Comparison of ENCODE assay signal across 2 cellular contexts in the genomic region with DNA sequence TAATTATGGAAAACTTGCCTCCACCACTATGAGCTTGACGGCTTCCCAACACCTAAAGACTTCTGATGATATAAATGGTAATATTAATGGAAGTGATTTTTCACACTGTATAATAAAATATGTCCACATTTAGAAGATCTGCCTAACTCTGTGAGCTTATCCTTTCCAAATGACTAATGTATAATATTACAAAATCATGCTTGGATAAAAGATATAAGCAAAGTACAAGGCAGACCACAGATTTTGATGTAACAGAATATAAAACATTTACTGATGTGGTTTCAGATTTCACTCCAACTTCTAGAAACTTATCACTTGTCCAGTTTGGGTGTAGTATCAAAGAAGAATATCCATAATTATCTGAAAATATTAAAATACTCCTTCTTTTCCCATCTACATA.
TF ChIP-seq lines count a peak whose summit lies in the region.

No MANE protein-coding gene starts in this region.

TF ChIP-seq in SK-N-SH, 30 proteins besides CTCF, POLR2A, EP300 and RAD21:
- TF ChIP-seq MEF2A (IDR thresholded peaks at IDR 0.05; ENCODE audit: borderline replicate concordance, low read depth), result no peak
- no peak for TF ChIP-seq CHD2 (IDR thresholded peaks at IDR 0.05; ENCODE audit: low read length, partially characterized antibody)
- TF ChIP-seq, protein P1, sequence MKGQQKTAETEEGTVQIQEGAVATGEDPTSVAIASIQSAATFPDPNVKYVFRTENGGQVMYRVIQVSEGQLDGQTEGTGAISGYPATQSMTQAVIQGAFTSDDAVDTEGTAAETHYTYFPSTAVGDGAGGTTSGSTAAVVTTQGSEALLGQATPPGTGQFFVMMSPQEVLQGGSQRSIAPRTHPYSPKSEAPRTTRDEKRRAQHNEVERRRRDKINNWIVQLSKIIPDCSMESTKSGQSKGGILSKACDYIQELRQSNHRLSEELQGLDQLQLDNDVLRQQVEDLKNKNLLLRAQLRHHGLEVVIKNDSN (IDR thresholded peaks at IDR 0.05; ENCODE audit: borderline replicate concordance, low read depth), result no peak
- no peak for TF ChIP-seq SIN3A (IDR thresholded peaks at IDR 0.05; ENCODE audit: borderline replicate concordance, low read depth, low read length)
- TF ChIP-seq MXI1 (IDR thresholded peaks at IDR 0.05; ENCODE audit: low read depth, low read length), result no peak
- TF ChIP-seq TEAD4 (IDR thresholded peaks at IDR 0.05; ENCODE audit: borderline replicate concordance, insufficient read depth), result no peak
- TF ChIP-seq TAF1 (IDR thresholded peaks at IDR 0.05; ENCODE audit: borderline replicate concordance, low read depth, low read length), result no peak
- TF ChIP-seq, protein P2, sequence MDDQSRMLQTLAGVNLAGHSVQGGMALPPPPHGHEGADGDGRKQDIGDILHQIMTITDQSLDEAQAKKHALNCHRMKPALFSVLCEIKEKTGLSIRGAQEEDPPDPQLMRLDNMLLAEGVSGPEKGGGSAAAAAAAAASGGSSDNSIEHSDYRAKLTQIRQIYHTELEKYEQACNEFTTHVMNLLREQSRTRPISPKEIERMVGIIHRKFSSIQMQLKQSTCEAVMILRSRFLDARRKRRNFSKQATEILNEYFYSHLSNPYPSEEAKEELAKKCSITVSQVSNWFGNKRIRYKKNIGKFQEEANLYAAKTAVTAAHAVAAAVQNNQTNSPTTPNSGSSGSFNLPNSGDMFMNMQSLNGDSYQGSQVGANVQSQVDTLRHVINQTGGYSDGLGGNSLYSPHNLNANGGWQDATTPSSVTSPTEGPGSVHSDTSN (IDR thresholded peaks at IDR 0.05), result no peak
- no peak for TF ChIP-seq EZH2phosphoT487 (IDR thresholded peaks at IDR 0.05; ENCODE audit: borderline replicate concordance, low read depth)
- TF ChIP-seq, protein P3, sequence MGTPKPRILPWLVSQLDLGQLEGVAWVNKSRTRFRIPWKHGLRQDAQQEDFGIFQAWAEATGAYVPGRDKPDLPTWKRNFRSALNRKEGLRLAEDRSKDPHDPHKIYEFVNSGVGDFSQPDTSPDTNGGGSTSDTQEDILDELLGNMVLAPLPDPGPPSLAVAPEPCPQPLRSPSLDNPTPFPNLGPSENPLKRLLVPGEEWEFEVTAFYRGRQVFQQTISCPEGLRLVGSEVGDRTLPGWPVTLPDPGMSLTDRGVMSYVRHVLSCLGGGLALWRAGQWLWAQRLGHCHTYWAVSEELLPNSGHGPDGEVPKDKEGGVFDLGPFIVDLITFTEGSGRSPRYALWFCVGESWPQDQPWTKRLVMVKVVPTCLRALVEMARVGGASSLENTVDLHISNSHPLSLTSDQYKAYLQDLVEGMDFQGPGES (IDR thresholded peaks at IDR 0.05; ENCODE audit: low read depth, low read length), result no peak
- TF ChIP-seq FOSL2 (IDR thresholded peaks at IDR 0.05; ENCODE audit: borderline replicate concordance, low read depth), result no peak
- TF ChIP-seq NFIC (IDR thresholded peaks at IDR 0.05; ENCODE audit: borderline replicate concordance), result no peak
- TF ChIP-seq, protein P4, sequence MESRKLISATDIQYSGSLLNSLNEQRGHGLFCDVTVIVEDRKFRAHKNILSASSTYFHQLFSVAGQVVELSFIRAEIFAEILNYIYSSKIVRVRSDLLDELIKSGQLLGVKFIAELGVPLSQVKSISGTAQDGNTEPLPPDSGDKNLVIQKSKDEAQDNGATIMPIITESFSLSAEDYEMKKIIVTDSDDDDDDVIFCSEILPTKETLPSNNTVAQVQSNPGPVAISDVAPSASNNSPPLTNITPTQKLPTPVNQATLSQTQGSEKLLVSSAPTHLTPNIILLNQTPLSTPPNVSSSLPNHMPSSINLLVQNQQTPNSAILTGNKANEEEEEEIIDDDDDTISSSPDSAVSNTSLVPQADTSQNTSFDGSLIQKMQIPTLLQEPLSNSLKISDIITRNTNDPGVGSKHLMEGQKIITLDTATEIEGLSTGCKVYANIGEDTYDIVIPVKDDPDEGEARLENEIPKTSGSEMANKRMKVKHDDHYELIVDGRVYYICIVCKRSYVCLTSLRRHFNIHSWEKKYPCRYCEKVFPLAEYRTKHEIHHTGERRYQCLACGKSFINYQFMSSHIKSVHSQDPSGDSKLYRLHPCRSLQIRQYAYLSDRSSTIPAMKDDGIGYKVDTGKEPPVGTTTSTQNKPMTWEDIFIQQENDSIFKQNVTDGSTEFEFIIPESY (IDR thresholded peaks at IDR 0.05; ENCODE audit: borderline replicate concordance, low read depth), result no peak
- TF ChIP-seq POLR2AphosphoS5 (IDR thresholded peaks at IDR 0.05; ENCODE audit: low read depth, low read length), result no peak
- no peak for TF ChIP-seq ELF1 (IDR thresholded peaks at IDR 0.05)
- TF ChIP-seq FOXJ3 (CRISPR knock-in tag; IDR thresholded peaks at IDR 0.05), result no peak

TF ChIP-seq in SK-N-SH treated with all-trans-retinoic acid at 6 μM for 48 hours, 23 proteins besides CTCF, POLR2A, EP300 and RAD21:
- TF ChIP-seq RARB (CRISPR knock-in tag; IDR thresholded peaks at IDR 0.05) (no peak), PPARA (CRISPR knock-in tag; IDR thresholded peaks at IDR 0.05; ENCODE audit: borderline replicate concordance) (no peak), CSDC2 (CRISPR knock-in tag; IDR thresholded peaks at IDR 0.05) (no peak), ZC3H10 (CRISPR knock-in tag; IDR thresholded peaks at IDR 0.05) (no peak), TOX (CRISPR knock-in tag; IDR thresholded peaks at IDR 0.05; ENCODE audit: borderline replicate concordance) (no peak), ISL1 (CRISPR knock-in tag; IDR thresholded peaks at IDR 0.05) (no peak), ZNF565 (CRISPR knock-in tag; conservative IDR thresholded peaks at IDR 0.05; ENCODE audit: low read depth) (no peak), TCF4 (CRISPR knock-in tag; IDR thresholded peaks at IDR 0.05; ENCODE audit: borderline replicate concordance) (no peak), ARNTL (CRISPR knock-in tag; IDR thresholded peaks at IDR 0.05; ENCODE audit: borderline replicate concordance, low read depth) (no peak), ZFP30 (CRISPR knock-in tag; IDR thresholded peaks at IDR 0.05) (no peak), ZFP3 (CRISPR knock-in tag; IDR thresholded peaks at IDR 0.05) (no peak), GLIS3 (CRISPR knock-in tag; IDR thresholded peaks at IDR 0.05) (no peak), OSR1 (CRISPR knock-in tag; IDR thresholded peaks at IDR 0.05) (no peak)
- TF ChIP-seq, protein P5, sequence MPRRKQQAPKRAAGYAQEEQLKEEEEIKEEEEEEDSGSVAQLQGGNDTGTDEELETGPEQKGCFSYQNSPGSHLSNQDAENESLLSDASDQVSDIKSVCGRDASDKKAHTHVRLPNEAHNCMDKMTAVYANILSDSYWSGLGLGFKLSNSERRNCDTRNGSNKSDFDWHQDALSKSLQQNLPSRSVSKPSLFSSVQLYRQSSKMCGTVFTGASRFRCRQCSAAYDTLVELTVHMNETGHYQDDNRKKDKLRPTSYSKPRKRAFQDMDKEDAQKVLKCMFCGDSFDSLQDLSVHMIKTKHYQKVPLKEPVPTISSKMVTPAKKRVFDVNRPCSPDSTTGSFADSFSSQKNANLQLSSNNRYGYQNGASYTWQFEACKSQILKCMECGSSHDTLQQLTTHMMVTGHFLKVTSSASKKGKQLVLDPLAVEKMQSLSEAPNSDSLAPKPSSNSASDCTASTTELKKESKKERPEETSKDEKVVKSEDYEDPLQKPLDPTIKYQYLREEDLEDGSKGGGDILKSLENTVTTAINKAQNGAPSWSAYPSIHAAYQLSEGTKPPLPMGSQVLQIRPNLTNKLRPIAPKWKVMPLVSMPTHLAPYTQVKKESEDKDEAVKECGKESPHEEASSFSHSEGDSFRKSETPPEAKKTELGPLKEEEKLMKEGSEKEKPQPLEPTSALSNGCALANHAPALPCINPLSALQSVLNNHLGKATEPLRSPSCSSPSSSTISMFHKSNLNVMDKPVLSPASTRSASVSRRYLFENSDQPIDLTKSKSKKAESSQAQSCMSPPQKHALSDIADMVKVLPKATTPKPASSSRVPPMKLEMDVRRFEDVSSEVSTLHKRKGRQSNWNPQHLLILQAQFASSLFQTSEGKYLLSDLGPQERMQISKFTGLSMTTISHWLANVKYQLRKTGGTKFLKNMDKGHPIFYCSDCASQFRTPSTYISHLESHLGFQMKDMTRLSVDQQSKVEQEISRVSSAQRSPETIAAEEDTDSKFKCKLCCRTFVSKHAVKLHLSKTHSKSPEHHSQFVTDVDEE (CRISPR knock-in tag; IDR thresholded peaks at IDR 0.05), result no peak
- TF ChIP-seq, protein P6, sequence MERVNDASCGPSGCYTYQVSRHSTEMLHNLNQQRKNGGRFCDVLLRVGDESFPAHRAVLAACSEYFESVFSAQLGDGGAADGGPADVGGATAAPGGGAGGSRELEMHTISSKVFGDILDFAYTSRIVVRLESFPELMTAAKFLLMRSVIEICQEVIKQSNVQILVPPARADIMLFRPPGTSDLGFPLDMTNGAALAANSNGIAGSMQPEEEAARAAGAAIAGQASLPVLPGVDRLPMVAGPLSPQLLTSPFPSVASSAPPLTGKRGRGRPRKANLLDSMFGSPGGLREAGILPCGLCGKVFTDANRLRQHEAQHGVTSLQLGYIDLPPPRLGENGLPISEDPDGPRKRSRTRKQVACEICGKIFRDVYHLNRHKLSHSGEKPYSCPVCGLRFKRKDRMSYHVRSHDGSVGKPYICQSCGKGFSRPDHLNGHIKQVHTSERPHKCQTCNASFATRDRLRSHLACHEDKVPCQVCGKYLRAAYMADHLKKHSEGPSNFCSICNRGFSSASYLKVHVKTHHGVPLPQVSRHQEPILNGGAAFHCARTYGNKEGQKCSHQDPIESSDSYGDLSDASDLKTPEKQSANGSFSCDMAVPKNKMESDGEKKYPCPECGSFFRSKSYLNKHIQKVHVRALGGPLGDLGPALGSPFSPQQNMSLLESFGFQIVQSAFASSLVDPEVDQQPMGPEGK (CRISPR knock-in tag; IDR thresholded peaks at IDR 0.05; ENCODE audit: borderline replicate concordance), result no peak
- TF ChIP-seq, protein P7, sequence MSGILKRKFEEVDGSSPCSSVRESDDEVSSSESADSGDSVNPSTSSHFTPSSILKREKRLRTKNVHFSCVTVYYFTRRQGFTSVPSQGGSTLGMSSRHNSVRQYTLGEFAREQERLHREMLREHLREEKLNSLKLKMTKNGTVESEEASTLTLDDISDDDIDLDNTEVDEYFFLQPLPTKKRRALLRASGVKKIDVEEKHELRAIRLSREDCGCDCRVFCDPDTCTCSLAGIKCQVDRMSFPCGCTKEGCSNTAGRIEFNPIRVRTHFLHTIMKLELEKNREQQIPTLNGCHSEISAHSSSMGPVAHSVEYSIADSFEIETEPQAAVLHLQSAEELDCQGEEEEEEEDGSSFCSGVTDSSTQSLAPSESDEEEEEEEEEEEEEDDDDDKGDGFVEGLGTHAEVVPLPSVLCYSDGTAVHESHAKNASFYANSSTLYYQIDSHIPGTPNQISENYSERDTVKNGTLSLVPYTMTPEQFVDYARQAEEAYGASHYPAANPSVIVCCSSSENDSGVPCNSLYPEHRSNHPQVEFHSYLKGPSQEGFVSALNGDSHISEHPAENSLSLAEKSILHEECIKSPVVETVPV (CRISPR knock-in tag; IDR thresholded peaks at IDR 0.05), result no peak
